2 cellular contexts compared by ENCODE assay signal in genomic region chr1:4656533-4657140, GRCh38.
TF ChIP-seq lines count a peak whose summit lies in the region.

No MANE protein-coding gene starts in this region.

TF ChIP-seq in A549, 52 proteins besides CTCF, POLR2A, EP300 and RAD21 (continued from another document):
- TF ChIP-seq ATOH8 (CRISPR knock-in tag; IDR thresholded peaks at IDR 0.05; ENCODE audit: low read depth), result no peak
- no peak for TF ChIP-seq TFCP2L1 (CRISPR knock-in tag; IDR thresholded peaks at IDR 0.05)
- no peak for TF ChIP-seq HMGXB4 (CRISPR knock-in tag; IDR thresholded peaks at IDR 0.05; ENCODE audit: borderline replicate concordance)
- no peak for TF ChIP-seq BCL3 (IDR thresholded peaks at IDR 0.05)

TF ChIP-seq in GM23338, 12 proteins besides CTCF, POLR2A, EP300 and RAD21 (continued from another document):
- TF ChIP-seq REST (IDR thresholded peaks at IDR 0.05; ENCODE audit: unreplicated experiment), result no peak
- no peak for TF ChIP-seq NANOG (IDR thresholded peaks at IDR 0.05; ENCODE audit: borderline replicate concordance)
- no peak for TF ChIP-seq CREB1 (CRISPR knock-in tag; IDR thresholded peaks at IDR 0.05; ENCODE audit: low read depth)
- TF ChIP-seq ZNF114 (CRISPR knock-in tag; IDR thresholded peaks at IDR 0.05), result no peak
- no peak for TF ChIP-seq ZNF462 (CRISPR knock-in tag; IDR thresholded peaks at IDR 0.05)
- no peak for TF ChIP-seq JUNB (IDR thresholded peaks at IDR 0.05; ENCODE audit: unreplicated experiment)
- no peak for TF ChIP-seq STAT1 (IDR thresholded peaks at IDR 0.05; ENCODE audit: unreplicated experiment)
TF ChIP-seq in GM23338: peak in this region for 0.
